ENCODE assay signal across 20 cellular contexts in genomic region chr4:25904748-25905082, GRCh38. TPM values are rescaled to one million over a fixed set of nuclear protein-coding genes. Genes with fewer than 3 reads are reported as not detected.
DNase-seq lines count a peak whose midpoint lies in the region; ATAC-seq and TF ChIP-seq lines count a peak whose summit lies in the region.
"Had no signal": no experiment of that assay in that cellular context is flagged by ENCODE, and none has a peak within 500 bp of the region (broad histone marks: within the 10 kb centered on the region; RNA-seq: fewer than 3 reads in every experiment).

No MANE protein-coding gene starts in this region.

- H3K27ac Mint-ChIP-seq in glutamatergic neuron (ENCODE audit: unreplicated experiment), result no peak overlapping the region
- H3K27ac Mint-ChIP-seq: activated T-helper 17 cell treated with anti-CD3 and anti-CD28 coated beads, Interleukin-2, amount 50 U/mL, for 72 hours had no signal

- H3K4me3 ChIP-seq in mucosa of descending colon, result no peak overlapping the region
- H3K4me3 ChIP-seq: SK-N-MC, thoracic aorta had no signal

- H3K36me3 Mint-ChIP-seq in glutamatergic neuron (ENCODE audit: unreplicated experiment), result peaks cover 13% of the 10 kb centered on the region

- no peaks in the 10 kb centered on the region for H3K4me1 ChIP-seq in mucosa of descending colon (ENCODE audit: low read depth)
- H3K4me1 ChIP-seq: Caco-2 had no signal

- DNase-seq in mucosa of descending colon (no peak), head of caudate nucleus (no peak), glutamatergic neuron (no peak), cerebellar cortex (ENCODE audit: low spot score) (no peak)
- DNase-seq: activated CD4-positive, alpha-beta T cell treated with anti-CD3 and anti-CD28 coated beads for 1 hour; brain microvascular endothelial cell; Caco-2; cortex of kidney; foreskin fibroblast; Kasumi-1; NCI-H1105 treated with DMSO at 0.1 percent for 48 hours; NCI-H774 had no signal

- H3K9me3 Mint-ChIP-seq in glutamatergic neuron (ENCODE audit: unreplicated experiment), result peaks cover 6% of the 10 kb centered on the region

- no peaks in the 10 kb centered on the region for H3K36me3 ChIP-seq in mucosa of descending colon (ENCODE audit: low read depth)
- H3K36me3 ChIP-seq: brain microvascular endothelial cell, thoracic aorta had no signal

- no peak for TF ChIP-seq CTCF in mucosa of descending colon (IDR thresholded peaks at IDR 0.05)
- no peak for TF ChIP-seq CTCF in glutamatergic neuron (IDR thresholded peaks at IDR 0.05; ENCODE audit: partially characterized antibody, unreplicated experiment)

- no peak overlapping the region for H3K4me3 Mint-ChIP-seq in glutamatergic neuron (ENCODE audit: unreplicated experiment)
- H3K4me3 Mint-ChIP-seq: activated T-helper 17 cell treated with anti-CD3 and anti-CD28 coated beads, Interleukin-2, amount 50 U/mL, for 72 hours had no signal

- peaks cover 10% of the 10 kb centered on the region for H3K4me1 Mint-ChIP-seq in glutamatergic neuron (ENCODE audit: low read depth, unreplicated experiment)
- H3K4me1 Mint-ChIP-seq: activated T-helper 17 cell treated with anti-CD3 and anti-CD28 coated beads, Interleukin-2, amount 50 U/mL, for 72 hours had no signal

- H3K9me3 ChIP-seq in mucosa of descending colon, result no peaks in the 10 kb centered on the region
- H3K9me3 ChIP-seq: Caco-2, thoracic aorta had no signal

- ATAC-seq in GM18861 (IDR thresholded peaks at IDR 0.05; ENCODE audit: unreplicated experiment), result peak; percentile 37
- peak; percentile 50 for ATAC-seq in GM21723 (IDR thresholded peaks at IDR 0.05; ENCODE audit: unreplicated experiment)
- peak; percentile 30 for ATAC-seq in HG03378 (IDR thresholded peaks at IDR 0.05; ENCODE audit: unreplicated experiment)
- peak; percentile 22 for ATAC-seq in mucosa of descending colon
- no peak for ATAC-seq in GM18907 (IDR thresholded peaks at IDR 0.05; ENCODE audit: unreplicated experiment)
- ATAC-seq: activated T-helper 17 cell treated with anti-CD3 and anti-CD28 coated beads, Interleukin-2, amount 50 U/mL, for 72 hours; Panc1 had no signal

- intact Hi-C loops in mucosa of descending colon (cut with DNase I, micrococcal nuclease) (no loop called here), head of caudate nucleus (cut with DNase I) (no loop called here)

- H3K27me3 Mint-ChIP-seq in glutamatergic neuron (ENCODE audit: unreplicated experiment), result peaks cover 11% of the 10 kb centered on the region
- H3K27me3 Mint-ChIP-seq: activated T-helper 17 cell treated with anti-CD3 and anti-CD28 coated beads, Interleukin-2, amount 50 U/mL, for 72 hours had no signal

RNA-seq across cellular contexts. Expression of gene SMIM20, which starts 9.3 kb away (rescaled TPM):
- total RNA-seq in mucosa of descending colon, result 10 to 100 TPM; 28.1 to 36.0 (median 28.7) TPM
- total RNA-seq in glutamatergic neuron (ENCODE audit: unreplicated experiment), result 19.6 TPM

RNA-seq across cellular contexts. Expression of gene SEL1L3, which starts 41.9 kb away (rescaled TPM):
- total RNA-seq in mucosa of descending colon (100 to 1,000 TPM in 1 of 3 donors, 10 to 100 TPM in 2; 51.7 to 104 (median 98.3) TPM), glutamatergic neuron (ENCODE audit: unreplicated experiment) (23.7 TPM)
